In the genomic region with DNA sequence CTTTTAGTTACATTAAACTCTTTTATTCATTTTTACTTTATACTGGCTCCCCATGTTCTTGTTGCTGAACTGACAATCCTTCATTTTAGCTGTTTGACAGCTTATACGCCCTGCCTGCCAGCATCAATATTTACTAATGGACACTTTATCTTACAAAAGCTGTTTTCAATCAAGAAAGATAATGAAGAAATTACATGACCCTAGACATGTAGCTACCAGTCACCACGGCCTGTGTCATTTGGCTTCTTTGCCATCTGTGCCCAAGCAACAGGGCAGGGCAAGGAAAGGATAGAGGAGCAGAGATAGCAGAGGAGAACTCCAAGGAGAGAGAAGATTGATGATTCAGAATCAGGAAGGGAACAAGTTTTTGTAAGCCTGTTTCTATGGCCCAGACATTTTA, we compare ENCODE assay signal across 15 cellular contexts.
A peak's percentile ranks its signal among the peaks of the same experiment; 100 is the strongest.
DNase-seq lines count a peak whose midpoint lies in the region; ATAC-seq and TF ChIP-seq lines count a peak whose summit lies in the region.
"Had no signal": no experiment of that assay in that cellular context is flagged by ENCODE, and none has a peak within 500 bp of the region (broad histone marks: within the 10 kb centered on the region; RNA-seq: fewer than 3 reads in every experiment).

No MANE protein-coding gene starts in this region.

- no peaks in the 10 kb centered on the region for H3K36me3 ChIP-seq in SK-N-SH (replicated peaks in 1 of 2; ENCODE audit: control insufficient read depth in 1 of 2, insufficient read depth in 2 of 2, low read length in 1 of 2)
- no peaks in the 10 kb centered on the region for H3K36me3 ChIP-seq in ovary

- H3K9me3 ChIP-seq in SK-N-SH (no peaks in the 10 kb centered on the region; the same call in 1 of the 2 replicates), ovary (no peaks in the 10 kb centered on the region), T-helper 17 cell (ENCODE audit: control insufficient read depth, low read length, poor library complexity, severe bottlenecking) (no peaks in the 10 kb centered on the region)

- H3K4me1 ChIP-seq in SK-N-SH (ENCODE audit: control insufficient read depth in 1 of 2, insufficient read depth in 2 of 2, low read depth in 1 of 2, low read length in 1 of 2) = peaks cover 0 to 4% of the 10 kb centered on the region in 2 experiments; a peak in 2 of 4 replicates
- H3K4me1 ChIP-seq in ovary (ENCODE audit: insufficient read depth) = no peaks in the 10 kb centered on the region

- no peaks in the 10 kb centered on the region for H3K79me2 ChIP-seq in SK-N-SH (ENCODE audit: insufficient read depth)

- no peak overlapping the region for H3K4me2 ChIP-seq in SK-N-SH

- ATAC-seq in T-helper 17 cell = no peak
- ATAC-seq: HCT116 had no signal

- intact Hi-C loops in ovary (cut with DNase I) = no loop called here

- TF ChIP-seq POLR2A in ovary (IDR thresholded peaks at IDR 0.05) = no peak

- H3K4me3 Mint-ChIP-seq in T-helper 17 cell = no peak overlapping the region
- H3K4me3 Mint-ChIP-seq: CD4-positive, alpha-beta memory T cell; H9 had no signal

- CTCF ChIA-PET in SK-N-SH (lab: Yijun Ruan, JAX) = no interaction called here

- no peaks in the 10 kb centered on the region for H3K9me2 ChIP-seq in SK-N-SH

- POLR2A ChIA-PET in SK-N-SH (lab: Yijun Ruan, JAX) = interaction anchor here (0.6 kb wide), 1 partner anchor 642 kb away, joined by 4 read pairs; no protein-coding TSS in a partner anchor

- no peaks in the 10 kb centered on the region for H3K4me1 Mint-ChIP-seq in T-helper 17 cell
- H3K4me1 Mint-ChIP-seq: CD4-positive, alpha-beta memory T cell; H9 had no signal

- H2AFZ ChIP-seq in SK-N-SH (ENCODE audit: low read depth) = no peak overlapping the region
- H2AFZ ChIP-seq: GM23248 had no signal

- no peaks in the 10 kb centered on the region for H3K27me3 ChIP-seq in SK-N-SH (ENCODE audit: insufficient read depth)
- H3K27me3 ChIP-seq in ovary = no peaks in the 10 kb centered on the region

- no peaks in the 10 kb centered on the region for H3F3A ChIP-seq in SK-N-SH (replicated peaks; ENCODE audit: insufficient read depth)

- H3K36me3 Mint-ChIP-seq in T-helper 17 cell (ENCODE audit: low read depth) = no peaks in the 10 kb centered on the region
- H3K36me3 Mint-ChIP-seq: CD4-positive, alpha-beta memory T cell had no signal

- TF ChIP-seq CTCF in SK-N-SH (IDR thresholded peaks at IDR 0.05) (no peak), ovary (IDR thresholded peaks at IDR 0.05) (no peak)

- no peaks in the 10 kb centered on the region for H3K27me3 Mint-ChIP-seq in T-helper 17 cell
- H3K27me3 Mint-ChIP-seq: CD4-positive, alpha-beta memory T cell had no signal

- H3K27ac Mint-ChIP-seq in T-helper 17 cell = no peak overlapping the region
- H3K27ac Mint-ChIP-seq: CD4-positive, alpha-beta memory T cell had no signal

- 10% methylated on average over 2 of the region's 2 CpGs for WGBS in SK-N-SH (ENCODE audit: low lambda C conversion rate)
- WGBS in ovary, 3 donors = 54 to 70% (median 61%) methylated on average over 2 of the region's 2 CpGs

- TF ChIP-seq EP300 in SK-N-SH (IDR thresholded peaks at IDR 0.05; ENCODE audit: borderline replicate concordance in 1 of 2, low read depth in 1 of 2, low read length in 1 of 2) (peak in 1 of 2 experiments; percentile 73; a peak in 2 of 4 replicates), ovary (IDR thresholded peaks at IDR 0.05) (no peak)

- no peak overlapping the region for H3K9ac ChIP-seq in SK-N-SH
- H3K9ac ChIP-seq: GM23248 had no signal

- no peak overlapping the region for H3K4me3 ChIP-seq in SK-N-SH (ENCODE audit: low read depth in 2 of 2, low read length in 1 of 2)
- no peak overlapping the region for H3K4me3 ChIP-seq in ovary
- H3K4me3 ChIP-seq: GM23248 had no signal

- peak; percentile 15; the same call in 1 of the 2 replicates for TF ChIP-seq RAD21 in SK-N-SH (IDR thresholded peaks at IDR 0.05; ENCODE audit: low read length)

- DNase-seq in NCI-H748 (lab: John Stamatoyannopoulos, UW; ENCODE audit: unreplicated experiment) = peak; percentile 74
- DNase-seq in NCI-H774 (lab: John Stamatoyannopoulos, UW) = peak; percentile 27
- peak; percentile 58 for DNase-seq in SK-N-SH
- no peak for DNase-seq in ovary
- no peak for DNase-seq in T-helper 17 cell
- DNase-seq in DMS53 treated with DMSO at 0.1 percent for 48 hours (lab: John Stamatoyannopoulos, UW; ENCODE audit: unreplicated experiment) = no peak
- DNase-seq: C1 segment of cervical spinal cord; Calu3; CD4-positive, alpha-beta memory T cell; COR-L47; DMS79 treated with DMSO at 0.1 percent for 48 hours; GF-D8; GM23248; H9 had no signal

- peak overlapping the region in 1 of 2 experiments; percentile 48; a peak in 1 of 4 replicates for H3K27ac ChIP-seq in SK-N-SH (ENCODE audit: low read depth in 2 of 2, low read length in 1 of 2)
- no peak overlapping the region for H3K27ac ChIP-seq in ovary
- H3K27ac ChIP-seq: GM23248 had no signal

- H4K20me1 ChIP-seq in SK-N-SH (ENCODE audit: insufficient read depth) = no peaks in the 10 kb centered on the region

TF ChIP-seq in SK-N-SH, 30 proteins besides CTCF, POLR2A, EP300 and RAD21:
- no peak for TF ChIP-seq POLR2AphosphoS5 (IDR thresholded peaks at IDR 0.05; ENCODE audit: low read depth, low read length)
- peak; percentile 87 for TF ChIP-seq GATA2 (CRISPR knock-in tag; IDR thresholded peaks at IDR 0.05)
- TF ChIP-seq FOXJ3 (CRISPR knock-in tag; IDR thresholded peaks at IDR 0.05) = peak; percentile 52; the same call in 1 of the 2 replicates
- TF ChIP-seq RCOR1 (IDR thresholded peaks at IDR 0.05; ENCODE audit: low read length) = peak; percentile 60; the same call in 1 of the 2 replicates
- no peak for TF ChIP-seq NRF1 (IDR thresholded peaks at IDR 0.05; ENCODE audit: low read depth, low read length)
- peak; percentile 17 for TF ChIP-seq CHD2 (IDR thresholded peaks at IDR 0.05; ENCODE audit: low read length, partially characterized antibody)
- TF ChIP-seq, protein P1, sequence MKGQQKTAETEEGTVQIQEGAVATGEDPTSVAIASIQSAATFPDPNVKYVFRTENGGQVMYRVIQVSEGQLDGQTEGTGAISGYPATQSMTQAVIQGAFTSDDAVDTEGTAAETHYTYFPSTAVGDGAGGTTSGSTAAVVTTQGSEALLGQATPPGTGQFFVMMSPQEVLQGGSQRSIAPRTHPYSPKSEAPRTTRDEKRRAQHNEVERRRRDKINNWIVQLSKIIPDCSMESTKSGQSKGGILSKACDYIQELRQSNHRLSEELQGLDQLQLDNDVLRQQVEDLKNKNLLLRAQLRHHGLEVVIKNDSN (IDR thresholded peaks at IDR 0.05; ENCODE audit: borderline replicate concordance, low read depth) = no peak
TF ChIP-seq in SK-N-SH: peak in this region for 4.

Comparison
In these comparisons a context has a peak if more than half of its experiments do, and no peak if none do; other contexts are left out.
1. DNase-seq: peak in NCI-H748 (single experiment), NCI-H774 (single experiment) and SK-N-SH (single experiment); none in ovary (0 of 5), T-helper 17 cell (0 of 3) and DMS53 treated with DMSO at 0.1 percent for 48 hours (single experiment).